33 cellular contexts compared by ENCODE assay signal in genomic region chr21:20519076-20519475, GRCh38.
"Had no signal": no experiment of that assay in that cellular context is flagged by ENCODE, and none has a peak within 500 bp of the region (broad histone marks: within the 10 kb centered on the region; RNA-seq: fewer than 3 reads in every experiment).

No MANE protein-coding gene starts in this region.

- H3K36me3 ChIP-seq: adrenal gland, ascending aorta, brain microvascular endothelial cell, breast epithelium, cardiac muscle cell had no signal

- H3K9me3 ChIP-seq: adrenal gland, ascending aorta, body of pancreas, breast epithelium had no signal

- H3K4me1 ChIP-seq: adrenal gland, ascending aorta, body of pancreas, breast epithelium had no signal

- FAIRE-seq: astrocyte, bronchial epithelial cell had no signal

- H3K27ac ChIP-seq: adrenal gland, ascending aorta, body of pancreas, brain microvascular endothelial cell, breast epithelium, cardiac muscle cell had no signal

- H3K27me3 ChIP-seq: adrenal gland, ascending aorta, body of pancreas, brain microvascular endothelial cell, breast epithelium, cardiac muscle cell had no signal

- DNase-seq: activated effector memory CD4-positive, alpha-beta T cell treated with anti-CD3 and anti-CD28 coated beads, Interleukin-2, amount 50 U/mL, for 16 hours; activated effector memory CD4-positive, alpha-beta T cell treated with Interleukin-2 at 50 U/mL for 16 hours; activated gamma-delta T cell; activated gamma-delta T cell treated with Interleukin-2 at 50 U/mL for 16 hours; activated naive CD4-positive, alpha-beta T cell; activated naive CD4-positive, alpha-beta T cell treated with anti-CD3 and anti-CD28 coated beads for 36 hours; activated naive CD4-positive, alpha-beta T cell treated with anti-CD3 and anti-CD28 coated beads, Interleukin-2, amount 10 ng/mL, durations not matched to agents 7 days and 5 days; activated naive CD4-positive, alpha-beta T cell treated with anti-CD3 and anti-CD28 coated beads, Interleukin-2, amount 50 U/mL, for 16 hours; activated naive CD4-positive, alpha-beta T cell treated with Interleukin-2 at 50 U/mL for 16 hours; activated naive CD8-positive, alpha-beta T cell treated with anti-CD3 and anti-CD28 coated beads for 36 hours; activated naive CD8-positive, alpha-beta T cell treated with anti-CD3 and anti-CD28 coated beads, Interleukin-2, amount 10 ng/mL, durations not matched to agents 7 days and 5 days; activated naive CD8-positive, alpha-beta T cell treated with anti-CD3 and anti-CD28 coated beads, Interleukin-2, amount 50 U/mL, for 24 hours; activated T-cell treated with anti-CD3 and anti-CD28 coated beads, Interleukin-2, amount 50 U/mL, for 24 hours; activated T-cell treated with anti-CD3 and anti-CD28 coated beads, Interleukin-2, amount 50 U/mL, for 4 hours; activated T-cell treated with anti-CD3 and anti-CD28 coated beads, Interleukin-2, amount 50 U/mL, for 48 hours; activated T-cell treated with anti-CD3 and anti-CD28 coated beads, Interleukin-2, amount 50 U/mL, for 72 hours; adrenal gland; amniotic stem cell; amygdala; anterior cingulate cortex; aorta; body of pancreas; brain microvascular endothelial cell; caudate nucleus; central memory CD4-positive, alpha-beta T cell; cerebellar nuclear complex had no signal

- ATAC-seq: activated naive CD4-positive, alpha-beta T cell treated with anti-CD3 and anti-CD28 coated beads, Interleukin-2, amount 50 U/mL, for 72 hours; activated naive CD8-positive, alpha-beta T cell treated with anti-CD3 and anti-CD28 coated beads, Interleukin-2, amount 50 U/mL, for 24 hours; activated T-cell treated with anti-CD3 and anti-CD28 coated beads, Interleukin-2, amount 50 U/mL, for 4 hours; activated T-cell treated with anti-CD3 and anti-CD28 coated beads, Interleukin-2, amount 50 U/mL, for 72 hours; activated T-helper 17 cell treated with anti-CD3 and anti-CD28 coated beads, Interleukin-2, amount 50 U/mL, for 72 hours; body of pancreas had no signal

- H3K4me3 ChIP-seq: adrenal gland, ascending aorta, body of pancreas, breast epithelium, cardiac muscle cell had no signal
